ENCODE assay signal across 1 cellular context in the genomic region with DNA sequence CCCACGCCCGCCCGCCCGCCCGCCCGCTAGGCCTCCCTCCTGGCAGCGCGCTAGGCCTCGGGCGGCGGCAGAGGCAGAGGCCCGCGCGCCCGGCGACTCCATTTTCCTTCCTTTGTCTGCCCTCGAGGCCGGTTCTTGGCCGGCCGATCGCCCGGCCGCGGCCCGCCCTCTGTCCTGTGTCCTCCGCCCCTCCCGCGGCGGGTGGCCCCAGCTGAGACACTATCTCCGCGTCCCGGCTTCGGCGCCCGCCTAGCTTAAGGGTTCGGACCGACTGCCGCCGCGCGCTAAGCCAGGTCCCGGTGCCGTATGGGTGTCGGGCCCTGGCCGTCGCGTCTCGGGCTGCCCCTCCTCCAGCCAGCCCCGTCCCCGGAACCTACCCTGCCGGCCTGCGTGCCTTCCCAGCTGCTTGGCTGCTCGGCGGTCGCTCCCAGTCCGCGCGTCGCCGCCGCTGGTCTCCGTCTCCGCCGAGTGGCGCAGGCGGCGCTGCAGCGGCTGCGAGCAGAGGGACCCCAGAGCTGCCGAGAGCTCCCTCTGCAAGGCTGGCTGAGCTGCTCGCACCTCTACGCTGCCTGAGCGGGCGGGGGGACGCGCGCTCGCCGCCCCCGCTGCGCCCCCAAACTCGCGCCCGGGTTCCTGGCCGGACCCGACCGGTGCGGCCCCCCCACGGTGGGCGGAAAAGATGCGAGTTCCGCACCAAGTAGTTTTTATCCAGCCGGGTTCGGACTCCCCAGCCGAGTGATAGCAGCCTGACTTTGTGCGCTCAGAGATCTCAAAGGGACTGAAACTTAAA.
TF ChIP-seq lines count a peak whose summit lies in the region.

No MANE protein-coding gene starts in this region.

TF ChIP-seq in WTC11, 78 proteins besides CTCF, POLR2A, EP300 and RAD21 (continued from another document):
- TF ChIP-seq, protein P1, sequence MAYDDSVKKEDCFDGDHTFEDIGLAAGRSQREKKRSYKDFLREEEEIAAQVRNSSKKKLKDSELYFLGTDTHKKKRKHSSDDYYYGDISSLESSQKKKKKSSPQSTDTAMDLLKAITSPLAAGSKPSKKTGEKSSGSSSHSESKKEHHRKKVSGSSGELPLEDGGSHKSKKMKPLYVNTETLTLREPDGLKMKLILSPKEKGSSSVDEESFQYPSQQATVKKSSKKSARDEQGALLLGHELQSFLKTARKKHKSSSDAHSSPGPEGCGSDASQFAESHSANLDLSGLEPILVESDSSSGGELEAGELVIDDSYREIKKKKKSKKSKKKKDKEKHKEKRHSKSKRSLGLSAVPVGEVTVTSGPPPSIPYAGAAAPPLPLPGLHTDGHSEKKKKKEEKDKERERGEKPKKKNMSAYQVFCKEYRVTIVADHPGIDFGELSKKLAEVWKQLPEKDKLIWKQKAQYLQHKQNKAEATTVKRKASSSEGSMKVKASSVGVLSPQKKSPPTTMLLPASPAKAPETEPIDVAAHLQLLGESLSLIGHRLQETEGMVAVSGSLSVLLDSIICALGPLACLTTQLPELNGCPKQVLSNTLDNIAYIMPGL (CRISPR knock-in tag; IDR thresholded peaks at IDR 0.05): peak; percentile 100
- TF ChIP-seq, protein P2, sequence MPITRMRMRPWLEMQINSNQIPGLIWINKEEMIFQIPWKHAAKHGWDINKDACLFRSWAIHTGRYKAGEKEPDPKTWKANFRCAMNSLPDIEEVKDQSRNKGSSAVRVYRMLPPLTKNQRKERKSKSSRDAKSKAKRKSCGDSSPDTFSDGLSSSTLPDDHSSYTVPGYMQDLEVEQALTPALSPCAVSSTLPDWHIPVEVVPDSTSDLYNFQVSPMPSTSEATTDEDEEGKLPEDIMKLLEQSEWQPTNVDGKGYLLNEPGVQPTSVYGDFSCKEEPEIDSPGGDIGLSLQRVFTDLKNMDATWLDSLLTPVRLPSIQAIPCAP (CRISPR knock-in tag; IDR thresholded peaks at IDR 0.05): 0 out of 2 replicates have a peak, but pooled peaks have one; percentile 64
- TF ChIP-seq FOXP1 (CRISPR knock-in tag; IDR thresholded peaks at IDR 0.05; ENCODE audit: borderline replicate concordance) (peak; percentile 91; the same call in 1 of the 2 replicates), JAZF1 (CRISPR knock-in tag; IDR thresholded peaks at IDR 0.05) (no peak), NR1H2 (CRISPR knock-in tag; IDR thresholded peaks at IDR 0.05) (no peak), TEAD1 (CRISPR knock-in tag; IDR thresholded peaks at IDR 0.05) (peak; percentile 60; the same call in 1 of the 2 replicates), NFYB (CRISPR knock-in tag; conservative IDR thresholded peaks at IDR 0.05; ENCODE audit: low read depth) (0 out of 2 replicates have a peak, but pooled peaks have one; percentile 15), ZNF232 (CRISPR knock-in tag; IDR thresholded peaks at IDR 0.05) (peak; percentile 71; the same call in 1 of the 2 replicates), ZNF219 (CRISPR knock-in tag; IDR thresholded peaks at IDR 0.05; ENCODE audit: borderline replicate concordance) (peak; percentile 60; the same call in 1 of the 2 replicates), ZNF416 (CRISPR knock-in tag; IDR thresholded peaks at IDR 0.05) (peak; percentile 37; the same call in 1 of the 2 replicates), TCF7 (CRISPR knock-in tag; IDR thresholded peaks at IDR 0.05; ENCODE audit: low read depth) (0 out of 2 replicates have a peak, but pooled peaks have one; percentile 31), EMX1 (CRISPR knock-in tag; IDR thresholded peaks at IDR 0.05) (no peak; the same call in 1 of the 2 replicates), ELF4 (CRISPR knock-in tag; IDR thresholded peaks at IDR 0.05; ENCODE audit: low read depth) (peak; percentile 57; the same call in 1 of the 2 replicates), RELA (CRISPR knock-in tag; IDR thresholded peaks at IDR 0.05; ENCODE audit: borderline replicate concordance) (peak; percentile 59; the same call in 1 of the 2 replicates), ZNF263 (CRISPR knock-in tag; IDR thresholded peaks at IDR 0.05; ENCODE audit: low read depth) (0 out of 2 replicates have a peak, but pooled peaks have one; percentile 34), NFATC4 (CRISPR knock-in tag; IDR thresholded peaks at IDR 0.05) (no peak), ZNF671 (CRISPR knock-in tag; IDR thresholded peaks at IDR 0.05) (no peak), SMAD4 (CRISPR knock-in tag; IDR thresholded peaks at IDR 0.05) (peak; percentile 70; the same call in 1 of the 2 replicates), GTF2I (CRISPR knock-in tag; conservative IDR thresholded peaks at IDR 0.05) (no peak), KAT7 (CRISPR knock-in tag; IDR thresholded peaks at IDR 0.05; ENCODE audit: borderline replicate concordance) (peak; percentile 96; the same call in 1 of the 2 replicates), CREB1 (CRISPR knock-in tag; IDR thresholded peaks at IDR 0.05) (no peak), FOXK1 (CRISPR knock-in tag; IDR thresholded peaks at IDR 0.05) (peak; percentile 36; the same call in 1 of the 2 replicates), SP1 (CRISPR knock-in tag; conservative IDR thresholded peaks at IDR 0.05) (0 out of 2 replicates have a peak, but pooled peaks have one; percentile 26), TEAD4 (CRISPR knock-in tag; IDR thresholded peaks at IDR 0.05) (peak; percentile 80; the same call in 1 of the 2 replicates), OVOL2 (CRISPR knock-in tag; IDR thresholded peaks at IDR 0.05; ENCODE audit: borderline replicate concordance) (no peak)
- TF ChIP-seq, protein P3, sequence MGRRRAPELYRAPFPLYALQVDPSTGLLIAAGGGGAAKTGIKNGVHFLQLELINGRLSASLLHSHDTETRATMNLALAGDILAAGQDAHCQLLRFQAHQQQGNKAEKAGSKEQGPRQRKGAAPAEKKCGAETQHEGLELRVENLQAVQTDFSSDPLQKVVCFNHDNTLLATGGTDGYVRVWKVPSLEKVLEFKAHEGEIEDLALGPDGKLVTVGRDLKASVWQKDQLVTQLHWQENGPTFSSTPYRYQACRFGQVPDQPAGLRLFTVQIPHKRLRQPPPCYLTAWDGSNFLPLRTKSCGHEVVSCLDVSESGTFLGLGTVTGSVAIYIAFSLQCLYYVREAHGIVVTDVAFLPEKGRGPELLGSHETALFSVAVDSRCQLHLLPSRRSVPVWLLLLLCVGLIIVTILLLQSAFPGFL (CRISPR knock-in tag; IDR thresholded peaks at IDR 0.05; ENCODE audit: borderline replicate concordance): no peak
- TF ChIP-seq, protein P4, sequence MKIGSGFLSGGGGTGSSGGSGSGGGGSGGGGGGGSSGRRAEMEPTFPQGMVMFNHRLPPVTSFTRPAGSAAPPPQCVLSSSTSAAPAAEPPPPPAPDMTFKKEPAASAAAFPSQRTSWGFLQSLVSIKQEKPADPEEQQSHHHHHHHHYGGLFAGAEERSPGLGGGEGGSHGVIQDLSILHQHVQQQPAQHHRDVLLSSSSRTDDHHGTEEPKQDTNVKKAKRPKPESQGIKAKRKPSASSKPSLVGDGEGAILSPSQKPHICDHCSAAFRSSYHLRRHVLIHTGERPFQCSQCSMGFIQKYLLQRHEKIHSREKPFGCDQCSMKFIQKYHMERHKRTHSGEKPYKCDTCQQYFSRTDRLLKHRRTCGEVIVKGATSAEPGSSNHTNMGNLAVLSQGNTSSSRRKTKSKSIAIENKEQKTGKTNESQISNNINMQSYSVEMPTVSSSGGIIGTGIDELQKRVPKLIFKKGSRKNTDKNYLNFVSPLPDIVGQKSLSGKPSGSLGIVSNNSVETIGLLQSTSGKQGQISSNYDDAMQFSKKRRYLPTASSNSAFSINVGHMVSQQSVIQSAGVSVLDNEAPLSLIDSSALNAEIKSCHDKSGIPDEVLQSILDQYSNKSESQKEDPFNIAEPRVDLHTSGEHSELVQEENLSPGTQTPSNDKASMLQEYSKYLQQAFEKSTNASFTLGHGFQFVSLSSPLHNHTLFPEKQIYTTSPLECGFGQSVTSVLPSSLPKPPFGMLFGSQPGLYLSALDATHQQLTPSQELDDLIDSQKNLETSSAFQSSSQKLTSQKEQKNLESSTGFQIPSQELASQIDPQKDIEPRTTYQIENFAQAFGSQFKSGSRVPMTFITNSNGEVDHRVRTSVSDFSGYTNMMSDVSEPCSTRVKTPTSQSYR (CRISPR knock-in tag; IDR thresholded peaks at IDR 0.05): no peak
- TF ChIP-seq, protein P5, sequence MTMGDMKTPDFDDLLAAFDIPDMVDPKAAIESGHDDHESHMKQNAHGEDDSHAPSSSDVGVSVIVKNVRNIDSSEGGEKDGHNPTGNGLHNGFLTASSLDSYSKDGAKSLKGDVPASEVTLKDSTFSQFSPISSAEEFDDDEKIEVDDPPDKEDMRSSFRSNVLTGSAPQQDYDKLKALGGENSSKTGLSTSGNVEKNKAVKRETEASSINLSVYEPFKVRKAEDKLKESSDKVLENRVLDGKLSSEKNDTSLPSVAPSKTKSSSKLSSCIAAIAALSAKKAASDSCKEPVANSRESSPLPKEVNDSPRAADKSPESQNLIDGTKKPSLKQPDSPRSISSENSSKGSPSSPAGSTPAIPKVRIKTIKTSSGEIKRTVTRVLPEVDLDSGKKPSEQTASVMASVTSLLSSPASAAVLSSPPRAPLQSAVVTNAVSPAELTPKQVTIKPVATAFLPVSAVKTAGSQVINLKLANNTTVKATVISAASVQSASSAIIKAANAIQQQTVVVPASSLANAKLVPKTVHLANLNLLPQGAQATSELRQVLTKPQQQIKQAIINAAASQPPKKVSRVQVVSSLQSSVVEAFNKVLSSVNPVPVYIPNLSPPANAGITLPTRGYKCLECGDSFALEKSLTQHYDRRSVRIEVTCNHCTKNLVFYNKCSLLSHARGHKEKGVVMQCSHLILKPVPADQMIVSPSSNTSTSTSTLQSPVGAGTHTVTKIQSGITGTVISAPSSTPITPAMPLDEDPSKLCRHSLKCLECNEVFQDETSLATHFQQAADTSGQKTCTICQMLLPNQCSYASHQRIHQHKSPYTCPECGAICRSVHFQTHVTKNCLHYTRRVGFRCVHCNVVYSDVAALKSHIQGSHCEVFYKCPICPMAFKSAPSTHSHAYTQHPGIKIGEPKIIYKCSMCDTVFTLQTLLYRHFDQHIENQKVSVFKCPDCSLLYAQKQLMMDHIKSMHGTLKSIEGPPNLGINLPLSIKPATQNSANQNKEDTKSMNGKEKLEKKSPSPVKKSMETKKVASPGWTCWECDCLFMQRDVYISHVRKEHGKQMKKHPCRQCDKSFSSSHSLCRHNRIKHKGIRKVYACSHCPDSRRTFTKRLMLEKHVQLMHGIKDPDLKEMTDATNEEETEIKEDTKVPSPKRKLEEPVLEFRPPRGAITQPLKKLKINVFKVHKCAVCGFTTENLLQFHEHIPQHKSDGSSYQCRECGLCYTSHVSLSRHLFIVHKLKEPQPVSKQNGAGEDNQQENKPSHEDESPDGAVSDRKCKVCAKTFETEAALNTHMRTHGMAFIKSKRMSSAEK (CRISPR knock-in tag; IDR thresholded peaks at IDR 0.05; ENCODE audit: borderline replicate concordance): no peak
- TF ChIP-seq, protein P6, sequence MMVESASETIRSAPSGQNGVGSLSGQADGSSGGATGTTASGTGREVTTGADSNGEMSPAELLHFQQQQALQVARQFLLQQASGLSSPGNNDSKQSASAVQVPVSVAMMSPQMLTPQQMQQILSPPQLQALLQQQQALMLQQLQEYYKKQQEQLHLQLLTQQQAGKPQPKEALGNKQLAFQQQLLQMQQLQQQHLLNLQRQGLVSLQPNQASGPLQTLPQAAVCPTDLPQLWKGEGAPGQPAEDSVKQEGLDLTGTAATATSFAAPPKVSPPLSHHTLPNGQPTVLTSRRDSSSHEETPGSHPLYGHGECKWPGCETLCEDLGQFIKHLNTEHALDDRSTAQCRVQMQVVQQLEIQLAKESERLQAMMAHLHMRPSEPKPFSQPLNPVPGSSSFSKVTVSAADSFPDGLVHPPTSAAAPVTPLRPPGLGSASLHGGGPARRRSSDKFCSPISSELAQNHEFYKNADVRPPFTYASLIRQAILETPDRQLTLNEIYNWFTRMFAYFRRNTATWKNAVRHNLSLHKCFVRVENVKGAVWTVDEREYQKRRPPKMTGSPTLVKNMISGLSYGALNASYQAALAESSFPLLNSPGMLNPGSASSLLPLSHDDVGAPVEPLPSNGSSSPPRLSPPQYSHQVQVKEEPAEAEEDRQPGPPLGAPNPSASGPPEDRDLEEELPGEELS (CRISPR knock-in tag; IDR thresholded peaks at IDR 0.05): peak; percentile 82; the same call in 1 of the 2 replicates
